1 cellular context compared by ENCODE assay signal in the genomic region with DNA sequence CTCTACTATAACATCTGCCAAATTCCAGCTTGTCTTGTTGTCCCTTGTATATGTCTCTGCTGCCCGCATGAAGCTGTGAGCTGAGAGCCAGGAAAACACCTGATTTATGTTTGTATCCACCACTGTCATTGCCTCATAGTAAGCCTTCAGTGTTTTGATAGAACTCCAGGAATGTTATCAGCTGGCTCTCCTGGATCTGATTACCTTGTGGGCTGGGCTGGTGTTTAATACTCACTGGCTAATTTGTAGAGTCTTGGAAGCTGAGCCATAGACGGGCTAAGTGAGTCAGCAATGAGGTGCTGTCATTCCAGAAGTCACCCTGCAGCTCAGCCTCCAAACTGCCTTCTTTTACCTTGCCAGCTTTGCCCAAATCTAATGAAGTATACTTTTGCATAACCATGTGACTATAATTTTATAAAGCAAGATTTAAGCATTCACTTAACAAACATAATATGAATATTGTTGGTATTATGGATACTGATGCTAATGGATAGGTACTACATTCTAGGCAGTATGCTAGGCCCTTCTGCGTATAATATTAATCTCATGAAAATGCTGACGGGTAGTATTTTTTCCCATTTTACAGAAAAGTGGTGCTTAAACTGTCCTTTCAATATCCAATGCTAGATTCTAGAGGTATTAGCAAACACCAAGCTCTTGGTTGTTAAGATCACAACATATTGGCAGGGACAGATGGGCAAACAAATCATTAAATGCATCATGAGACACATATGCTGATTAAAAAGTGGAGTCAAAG.
TF ChIP-seq lines count a peak whose summit lies in the region.

No MANE protein-coding gene starts in this region.

TF ChIP-seq in HEK293, 187 proteins besides CTCF, POLR2A, EP300 and RAD21 (continued from another document and continues in another):
- TF ChIP-seq, protein P1, sequence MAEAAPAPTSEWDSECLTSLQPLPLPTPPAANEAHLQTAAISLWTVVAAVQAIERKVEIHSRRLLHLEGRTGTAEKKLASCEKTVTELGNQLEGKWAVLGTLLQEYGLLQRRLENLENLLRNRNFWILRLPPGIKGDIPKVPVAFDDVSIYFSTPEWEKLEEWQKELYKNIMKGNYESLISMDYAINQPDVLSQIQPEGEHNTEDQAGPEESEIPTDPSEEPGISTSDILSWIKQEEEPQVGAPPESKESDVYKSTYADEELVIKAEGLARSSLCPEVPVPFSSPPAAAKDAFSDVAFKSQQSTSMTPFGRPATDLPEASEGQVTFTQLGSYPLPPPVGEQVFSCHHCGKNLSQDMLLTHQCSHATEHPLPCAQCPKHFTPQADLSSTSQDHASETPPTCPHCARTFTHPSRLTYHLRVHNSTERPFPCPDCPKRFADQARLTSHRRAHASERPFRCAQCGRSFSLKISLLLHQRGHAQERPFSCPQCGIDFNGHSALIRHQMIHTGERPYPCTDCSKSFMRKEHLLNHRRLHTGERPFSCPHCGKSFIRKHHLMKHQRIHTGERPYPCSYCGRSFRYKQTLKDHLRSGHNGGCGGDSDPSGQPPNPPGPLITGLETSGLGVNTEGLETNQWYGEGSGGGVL (tag by site-specific recombination; IDR thresholded peaks at IDR 0.05) = no peak
- TF ChIP-seq ZNF660 (tag by site-specific recombination; IDR thresholded peaks at IDR 0.05) (peak; percentile 37; the same call in 1 of the 2 replicates), ZNF530 (tag by site-specific recombination; IDR thresholded peaks at IDR 0.05; ENCODE audit: low read depth) (no peak), ZBTB21 (tag by site-specific recombination; IDR thresholded peaks at IDR 0.05) (peak; percentile 43; the same call in 1 of the 2 replicates), ZNF48 (tag by site-specific recombination; IDR thresholded peaks at IDR 0.05) (no peak), ZFP37 (tag by site-specific recombination; IDR thresholded peaks at IDR 0.05) (no peak), RBAK (tag by site-specific recombination; IDR thresholded peaks at IDR 0.05) (no peak), ZNF350 (tag by site-specific recombination; IDR thresholded peaks at IDR 0.05) (no peak), ZNF596 (tag by site-specific recombination; IDR thresholded peaks at IDR 0.05) (no peak), ZNF184 (tag by site-specific recombination; IDR thresholded peaks at IDR 0.05) (no peak), ZNF677 (tag by site-specific recombination; IDR thresholded peaks at IDR 0.05) (no peak), ZNF416 (tag by site-specific recombination; IDR thresholded peaks at IDR 0.05) (no peak), ZNF114 (tag by site-specific recombination; IDR thresholded peaks at IDR 0.05) (no peak), KLF7 (tag by site-specific recombination; IDR thresholded peaks at IDR 0.05; ENCODE audit: borderline replicate concordance) (no peak), EGR2 (tag by site-specific recombination; IDR thresholded peaks at IDR 0.05; ENCODE audit: low read depth) (no peak), ZFHX2 (tag by site-specific recombination; conservative IDR thresholded peaks at IDR 0.05) (no peak; the same call in 1 of the 2 replicates), MEIS1 (CRISPR knock-in tag; IDR thresholded peaks at IDR 0.05; ENCODE audit: borderline replicate concordance) (no peak), ZNF37A (tag by site-specific recombination; IDR thresholded peaks at IDR 0.05) (no peak), ZNF239 (tag by site-specific recombination; IDR thresholded peaks at IDR 0.05) (no peak), ZNF266 (tag by site-specific recombination; IDR thresholded peaks at IDR 0.05; ENCODE audit: low read depth) (peak; percentile 99), ZNF248 (tag by site-specific recombination; IDR thresholded peaks at IDR 0.05) (no peak), SP2 (tag by site-specific recombination; IDR thresholded peaks at IDR 0.05) (peak; percentile 15; the same call in 1 of the 2 replicates), SETDB1 (IDR thresholded peaks at IDR 0.05; ENCODE audit: insufficient read length, low read length) (no peak), ZNF629 (tag by site-specific recombination; IDR thresholded peaks at IDR 0.05) (peak; percentile 80), SCRT1 (tag by site-specific recombination; IDR thresholded peaks at IDR 0.05; ENCODE audit: borderline replicate concordance) (no peak), KLF1 (tag by site-specific recombination; IDR thresholded peaks at IDR 0.05) (no peak), ZNF626 (tag by site-specific recombination; IDR thresholded peaks at IDR 0.05) (no peak), SP7 (tag by site-specific recombination; IDR thresholded peaks at IDR 0.05) (peak; percentile 84), ZNF354C (tag by site-specific recombination; IDR thresholded peaks at IDR 0.05; ENCODE audit: borderline replicate concordance, low read depth) (no peak), ZNF221 (tag by site-specific recombination; IDR thresholded peaks at IDR 0.05; ENCODE audit: borderline replicate concordance) (no peak), FEZF1 (tag by site-specific recombination; IDR thresholded peaks at IDR 0.05) (peak; percentile 21; the same call in 1 of the 2 replicates), ZNF600 (tag by site-specific recombination; IDR thresholded peaks at IDR 0.05) (peak; percentile 26; the same call in 1 of the 2 replicates), ZNF76 (tag by site-specific recombination; IDR thresholded peaks at IDR 0.05; ENCODE audit: borderline replicate concordance, low read depth) (no peak), ZNF138 (tag by site-specific recombination; IDR thresholded peaks at IDR 0.05; ENCODE audit: borderline replicate concordance) (no peak)
- TF ChIP-seq, protein P2, sequence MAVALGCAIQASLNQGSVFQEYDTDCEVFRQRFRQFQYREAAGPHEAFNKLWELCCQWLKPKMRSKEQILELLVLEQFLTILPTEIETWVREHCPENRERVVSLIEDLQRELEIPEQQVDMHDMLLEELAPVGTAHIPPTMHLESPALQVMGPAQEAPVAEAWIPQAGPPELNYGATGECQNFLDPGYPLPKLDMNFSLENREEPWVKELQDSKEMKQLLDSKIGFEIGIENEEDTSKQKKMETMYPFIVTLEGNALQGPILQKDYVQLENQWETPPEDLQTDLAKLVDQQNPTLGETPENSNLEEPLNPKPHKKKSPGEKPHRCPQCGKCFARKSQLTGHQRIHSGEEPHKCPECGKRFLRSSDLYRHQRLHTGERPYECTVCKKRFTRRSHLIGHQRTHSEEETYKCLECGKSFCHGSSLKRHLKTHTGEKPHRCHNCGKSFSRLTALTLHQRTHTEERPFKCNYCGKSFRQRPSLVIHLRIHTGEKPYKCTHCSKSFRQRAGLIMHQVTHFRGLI (tag by site-specific recombination; IDR thresholded peaks at IDR 0.05) = no peak
- TF ChIP-seq, protein P3, sequence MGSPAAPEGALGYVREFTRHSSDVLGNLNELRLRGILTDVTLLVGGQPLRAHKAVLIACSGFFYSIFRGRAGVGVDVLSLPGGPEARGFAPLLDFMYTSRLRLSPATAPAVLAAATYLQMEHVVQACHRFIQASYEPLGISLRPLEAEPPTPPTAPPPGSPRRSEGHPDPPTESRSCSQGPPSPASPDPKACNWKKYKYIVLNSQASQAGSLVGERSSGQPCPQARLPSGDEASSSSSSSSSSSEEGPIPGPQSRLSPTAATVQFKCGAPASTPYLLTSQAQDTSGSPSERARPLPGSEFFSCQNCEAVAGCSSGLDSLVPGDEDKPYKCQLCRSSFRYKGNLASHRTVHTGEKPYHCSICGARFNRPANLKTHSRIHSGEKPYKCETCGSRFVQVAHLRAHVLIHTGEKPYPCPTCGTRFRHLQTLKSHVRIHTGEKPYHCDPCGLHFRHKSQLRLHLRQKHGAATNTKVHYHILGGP (tag by site-specific recombination; IDR thresholded peaks at IDR 0.05) = peak; percentile 98
- TF ChIP-seq, protein P4, sequence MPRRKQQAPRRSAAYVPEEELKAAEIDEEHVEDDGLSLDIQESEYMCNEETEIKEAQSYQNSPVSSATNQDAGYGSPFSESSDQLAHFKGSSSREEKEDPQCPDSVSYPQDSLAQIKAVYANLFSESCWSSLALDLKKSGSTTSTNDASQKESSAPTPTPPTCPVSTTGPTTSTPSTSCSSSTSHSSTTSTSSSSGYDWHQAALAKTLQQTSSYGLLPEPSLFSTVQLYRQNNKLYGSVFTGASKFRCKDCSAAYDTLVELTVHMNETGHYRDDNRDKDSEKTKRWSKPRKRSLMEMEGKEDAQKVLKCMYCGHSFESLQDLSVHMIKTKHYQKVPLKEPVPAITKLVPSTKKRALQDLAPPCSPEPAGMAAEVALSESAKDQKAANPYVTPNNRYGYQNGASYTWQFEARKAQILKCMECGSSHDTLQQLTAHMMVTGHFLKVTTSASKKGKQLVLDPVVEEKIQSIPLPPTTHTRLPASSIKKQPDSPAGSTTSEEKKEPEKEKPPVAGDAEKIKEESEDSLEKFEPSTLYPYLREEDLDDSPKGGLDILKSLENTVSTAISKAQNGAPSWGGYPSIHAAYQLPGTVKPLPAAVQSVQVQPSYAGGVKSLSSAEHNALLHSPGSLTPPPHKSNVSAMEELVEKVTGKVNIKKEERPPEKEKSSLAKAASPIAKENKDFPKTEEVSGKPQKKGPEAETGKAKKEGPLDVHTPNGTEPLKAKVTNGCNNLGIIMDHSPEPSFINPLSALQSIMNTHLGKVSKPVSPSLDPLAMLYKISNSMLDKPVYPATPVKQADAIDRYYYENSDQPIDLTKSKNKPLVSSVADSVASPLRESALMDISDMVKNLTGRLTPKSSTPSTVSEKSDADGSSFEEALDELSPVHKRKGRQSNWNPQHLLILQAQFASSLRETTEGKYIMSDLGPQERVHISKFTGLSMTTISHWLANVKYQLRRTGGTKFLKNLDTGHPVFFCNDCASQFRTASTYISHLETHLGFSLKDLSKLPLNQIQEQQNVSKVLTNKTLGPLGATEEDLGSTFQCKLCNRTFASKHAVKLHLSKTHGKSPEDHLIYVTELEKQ (tag by site-specific recombination; IDR thresholded peaks at IDR 0.05; ENCODE audit: borderline replicate concordance) = peak; percentile 20; the same call in 1 of the 2 replicates
- TF ChIP-seq, protein P5, sequence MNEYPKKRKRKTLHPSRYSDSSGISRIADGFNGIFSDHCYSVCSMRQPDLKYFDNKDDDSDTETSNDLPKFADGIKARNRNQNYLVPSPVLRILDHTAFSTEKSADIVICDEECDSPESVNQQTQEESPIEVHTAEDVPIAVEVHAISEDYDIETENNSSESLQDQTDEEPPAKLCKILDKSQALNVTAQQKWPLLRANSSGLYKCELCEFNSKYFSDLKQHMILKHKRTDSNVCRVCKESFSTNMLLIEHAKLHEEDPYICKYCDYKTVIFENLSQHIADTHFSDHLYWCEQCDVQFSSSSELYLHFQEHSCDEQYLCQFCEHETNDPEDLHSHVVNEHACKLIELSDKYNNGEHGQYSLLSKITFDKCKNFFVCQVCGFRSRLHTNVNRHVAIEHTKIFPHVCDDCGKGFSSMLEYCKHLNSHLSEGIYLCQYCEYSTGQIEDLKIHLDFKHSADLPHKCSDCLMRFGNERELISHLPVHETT (tag by site-specific recombination; IDR thresholded peaks at IDR 0.05) = no peak
- TF ChIP-seq, protein P6, sequence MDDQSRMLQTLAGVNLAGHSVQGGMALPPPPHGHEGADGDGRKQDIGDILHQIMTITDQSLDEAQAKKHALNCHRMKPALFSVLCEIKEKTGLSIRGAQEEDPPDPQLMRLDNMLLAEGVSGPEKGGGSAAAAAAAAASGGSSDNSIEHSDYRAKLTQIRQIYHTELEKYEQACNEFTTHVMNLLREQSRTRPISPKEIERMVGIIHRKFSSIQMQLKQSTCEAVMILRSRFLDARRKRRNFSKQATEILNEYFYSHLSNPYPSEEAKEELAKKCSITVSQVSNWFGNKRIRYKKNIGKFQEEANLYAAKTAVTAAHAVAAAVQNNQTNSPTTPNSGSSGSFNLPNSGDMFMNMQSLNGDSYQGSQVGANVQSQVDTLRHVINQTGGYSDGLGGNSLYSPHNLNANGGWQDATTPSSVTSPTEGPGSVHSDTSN (CRISPR knock-in tag; IDR thresholded peaks at IDR 0.05) = no peak
- TF ChIP-seq, protein P7, sequence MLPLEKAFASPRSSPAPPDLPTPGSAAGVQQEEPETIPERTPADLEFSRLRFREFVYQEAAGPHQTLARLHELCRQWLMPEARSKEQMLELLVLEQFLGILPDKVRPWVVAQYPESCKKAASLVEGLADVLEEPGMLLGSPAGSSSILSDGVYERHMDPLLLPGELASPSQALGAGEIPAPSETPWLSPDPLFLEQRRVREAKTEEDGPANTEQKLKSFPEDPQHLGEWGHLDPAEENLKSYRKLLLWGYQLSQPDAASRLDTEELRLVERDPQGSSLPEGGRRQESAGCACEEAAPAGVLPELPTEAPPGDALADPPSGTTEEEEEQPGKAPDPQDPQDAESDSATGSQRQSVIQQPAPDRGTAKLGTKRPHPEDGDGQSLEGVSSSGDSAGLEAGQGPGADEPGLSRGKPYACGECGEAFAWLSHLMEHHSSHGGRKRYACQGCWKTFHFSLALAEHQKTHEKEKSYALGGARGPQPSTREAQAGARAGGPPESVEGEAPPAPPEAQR (tag by site-specific recombination; IDR thresholded peaks at IDR 0.05) = no peak
- TF ChIP-seq, protein P8, sequence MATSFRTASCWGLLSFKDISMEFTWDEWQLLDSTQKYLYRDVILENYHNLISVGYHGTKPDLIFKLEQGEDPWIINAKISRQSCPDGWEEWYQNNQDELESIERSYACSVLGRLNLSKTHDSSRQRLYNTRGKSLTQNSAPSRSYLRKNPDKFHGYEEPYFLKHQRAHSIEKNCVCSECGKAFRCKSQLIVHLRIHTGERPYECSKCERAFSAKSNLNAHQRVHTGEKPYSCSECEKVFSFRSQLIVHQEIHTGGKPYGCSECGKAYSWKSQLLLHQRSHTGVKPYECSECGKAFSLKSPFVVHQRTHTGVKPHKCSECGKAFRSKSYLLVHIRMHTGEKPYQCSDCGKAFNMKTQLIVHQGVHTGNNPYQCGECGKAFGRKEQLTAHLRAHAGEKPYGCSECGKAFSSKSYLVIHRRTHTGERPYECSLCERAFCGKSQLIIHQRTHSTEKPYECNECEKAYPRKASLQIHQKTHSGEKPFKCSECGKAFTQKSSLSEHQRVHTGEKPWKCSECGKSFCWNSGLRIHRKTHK (tag by site-specific recombination; IDR thresholded peaks at IDR 0.05) = no peak
- TF ChIP-seq, protein P9, sequence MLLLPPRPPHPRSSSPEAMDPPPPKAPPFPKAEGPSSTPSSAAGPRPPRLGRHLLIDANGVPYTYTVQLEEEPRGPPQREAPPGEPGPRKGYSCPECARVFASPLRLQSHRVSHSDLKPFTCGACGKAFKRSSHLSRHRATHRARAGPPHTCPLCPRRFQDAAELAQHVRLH (tag by site-specific recombination; IDR thresholded peaks at IDR 0.05) = no peak
- TF ChIP-seq, protein P10, sequence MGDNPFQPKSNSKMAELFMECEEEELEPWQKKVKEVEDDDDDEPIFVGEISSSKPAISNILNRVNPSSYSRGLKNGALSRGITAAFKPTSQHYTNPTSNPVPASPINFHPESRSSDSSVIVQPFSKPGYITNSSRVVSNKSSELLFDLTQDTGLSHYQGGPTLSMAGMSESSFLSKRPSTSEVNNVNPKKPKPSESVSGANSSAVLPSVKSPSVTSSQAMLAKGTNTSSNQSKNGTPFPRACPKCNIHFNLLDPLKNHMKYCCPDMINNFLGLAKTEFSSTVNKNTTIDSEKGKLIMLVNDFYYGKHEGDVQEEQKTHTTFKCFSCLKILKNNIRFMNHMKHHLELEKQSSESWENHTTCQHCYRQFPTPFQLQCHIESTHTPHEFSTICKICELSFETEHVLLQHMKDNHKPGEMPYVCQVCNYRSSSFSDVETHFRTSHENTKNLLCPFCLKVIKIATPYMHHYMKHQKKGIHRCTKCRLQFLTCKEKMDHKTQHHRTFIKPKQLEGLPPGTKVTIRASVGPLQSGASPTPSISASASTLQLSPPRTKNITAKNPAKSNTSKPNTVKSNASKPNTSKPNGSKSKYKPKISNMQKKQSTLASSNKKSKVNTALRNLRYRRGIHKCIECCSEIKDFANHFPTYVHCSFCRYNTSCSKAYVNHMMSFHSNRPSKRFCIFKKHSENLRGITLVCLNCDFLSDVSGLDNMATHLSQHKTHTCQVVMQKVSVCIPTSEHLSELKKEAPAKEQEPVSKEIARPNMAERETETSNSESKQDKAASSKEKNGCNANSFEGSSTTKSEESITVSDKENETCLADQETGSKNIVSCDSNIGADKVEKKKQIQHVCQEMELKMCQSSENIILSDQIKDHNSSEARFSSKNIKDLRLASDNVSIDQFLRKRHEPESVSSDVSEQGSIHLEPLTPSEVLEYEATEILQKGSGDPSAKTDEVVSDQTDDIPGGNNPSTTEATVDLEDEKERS (tag by site-specific recombination; IDR thresholded peaks at IDR 0.05) = no peak
